ENCODE assay signal across 1 cellular context in genomic region chr9:133538851-133539250, GRCh38.
TF ChIP-seq lines count a peak whose summit lies in the region.

No MANE protein-coding gene starts in this region.

TF ChIP-seq in H1, 55 proteins besides CTCF, POLR2A, EP300 and RAD21:
- TF ChIP-seq SP2 (IDR thresholded peaks at IDR 0.05; ENCODE audit: low read length) (no peak), KDM1A (IDR thresholded peaks at IDR 0.05; ENCODE audit: borderline replicate concordance, low read length) (no peak), BACH1 (IDR thresholded peaks at IDR 0.05; ENCODE audit: low read length) (no peak), SRF (IDR thresholded peaks at IDR 0.05; ENCODE audit: low read depth, low read length) (no peak)
